Comparison of ENCODE assay signal across 12 cellular contexts in the genomic region with DNA sequence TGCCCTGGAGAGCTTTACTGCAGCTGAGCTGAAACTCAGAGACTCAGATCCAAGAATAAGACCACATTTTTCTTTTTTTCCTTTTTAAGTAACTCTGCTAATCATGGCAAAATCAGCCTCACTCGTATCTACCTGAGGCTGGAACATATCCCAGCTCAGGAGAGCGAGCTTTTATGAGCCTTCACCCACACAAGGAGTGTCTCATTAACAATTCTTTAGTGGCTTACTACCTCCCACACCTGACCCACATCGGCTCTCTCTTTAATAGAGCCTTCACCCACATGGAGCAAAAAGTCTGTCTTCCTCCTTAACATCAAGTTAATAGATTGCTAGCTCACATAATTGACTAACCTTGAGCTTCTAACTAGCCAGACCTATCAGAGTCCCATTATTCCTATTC. TPM values are rescaled to one million over a fixed set of nuclear protein-coding genes. Genes with fewer than 3 reads are reported as not detected.
DNase-seq lines count a peak whose midpoint lies in the region; ATAC-seq and TF ChIP-seq lines count a peak whose summit lies in the region.
"Had no signal": no experiment of that assay in that cellular context is flagged by ENCODE, and none has a peak within 500 bp of the region (broad histone marks: within the 10 kb centered on the region; RNA-seq: fewer than 3 reads in every experiment).

No MANE protein-coding gene starts in this region.

- TF ChIP-seq CTCF in left lung (IDR thresholded peaks at IDR 0.05) (no peak), tibial artery (IDR thresholded peaks at IDR 0.05) (no peak)

- H3K9ac ChIP-seq in adipocyte (ENCODE audit: low read length): peak overlapping the region; percentile 15

- intact Hi-C loops in left lung (cut with DNase I): no loop called here
- intact Hi-C loops in tibial artery (cut with DNase I; ENCODE audit: low total_unique reads): loop anchor here (10.0 kb wide), 1 partner anchor 129 kb away; no protein-coding TSS in a partner anchor

- no peaks in the 10 kb centered on the region for H3K9me3 Mint-ChIP-seq in T-helper 2 cell treated with Interferon-gamma antibody and Interleukin-4, amounts not matched to agents 5 μg/mL and 100 μg/mL, for 36 hours

- peaks cover 74% of the 10 kb centered on the region for H3K4me1 ChIP-seq in adipocyte (ENCODE audit: control insufficient read depth, insufficient read depth, low read length)
- H3K4me1 ChIP-seq in left lung: peaks cover 11 to 13% of the 10 kb centered on the region in 2 donors
- peaks cover 0 to 61% (median 39%) of the 10 kb centered on the region in 4 donors for H3K4me1 ChIP-seq in tibial artery
- H3K4me1 ChIP-seq: right lobe of liver had no signal

- H3K36me3 ChIP-seq in adipocyte (ENCODE audit: control insufficient read depth, insufficient read depth, low read length, severe bottlenecking) (peaks cover 71% of the 10 kb centered on the region), left lung (peaks cover 0 to 16% of the 10 kb centered on the region in 2 donors), tibial artery (peaks cover 11 to 20% (median 19%) of the 10 kb centered on the region in 3 donors)
- H3K36me3 ChIP-seq: right lobe of liver had no signal

- no peak for DNase-seq in T-helper 2 cell treated with Interferon-gamma antibody and Interleukin-4, amounts not matched to agents 5 μg/mL and 100 μg/mL, for 36 hours (ENCODE audit: low spot score)
- DNase-seq in T-helper 2 cell (no peak), adipocyte (ENCODE audit: low read depth) (no peak), left lung (no peak), tibial artery (no peak), NCI-H2227 (lab: John Stamatoyannopoulos, UW; ENCODE audit: unreplicated experiment) (no peak), OCI-M2 (lab: John Stamatoyannopoulos, UW; ENCODE audit: unreplicated experiment) (no peak)
- DNase-seq: ACHN; activated T-cell treated with anti-CD3 and anti-CD28 coated beads, Interleukin-2, amount 50 U/mL, for 1 hour; heart right ventricle; right lobe of liver had no signal

- H3K9me3 ChIP-seq in adipocyte (ENCODE audit: control insufficient read depth, low read length) (no peaks in the 10 kb centered on the region), left lung (no peaks in the 10 kb centered on the region), tibial artery (no peaks in the 10 kb centered on the region)
- H3K9me3 ChIP-seq: heart right ventricle, right lobe of liver had no signal

- peak overlapping the region; percentile 75 for H3K27ac Mint-ChIP-seq in T-helper 2 cell treated with Interferon-gamma antibody and Interleukin-4, amounts not matched to agents 5 μg/mL and 100 μg/mL, for 36 hours

- peaks cover 54% of the 10 kb centered on the region for H3K4me1 Mint-ChIP-seq in T-helper 2 cell treated with Interferon-gamma antibody and Interleukin-4, amounts not matched to agents 5 μg/mL and 100 μg/mL, for 36 hours (ENCODE audit: low read depth)

- H3K27me3 ChIP-seq in adipocyte (replicated peaks; ENCODE audit: control insufficient read depth, insufficient read depth, low read length) (no peaks in the 10 kb centered on the region), left lung (no peaks in the 10 kb centered on the region), tibial artery (no peaks in the 10 kb centered on the region)
- H3K27me3 ChIP-seq: heart right ventricle, right lobe of liver had no signal

- peaks cover 50% of the 10 kb centered on the region for H3K36me3 Mint-ChIP-seq in T-helper 2 cell treated with Interferon-gamma antibody and Interleukin-4, amounts not matched to agents 5 μg/mL and 100 μg/mL, for 36 hours (ENCODE audit: low read depth)

- no peak overlapping the region for H3K4me3 Mint-ChIP-seq in T-helper 2 cell treated with Interferon-gamma antibody and Interleukin-4, amounts not matched to agents 5 μg/mL and 100 μg/mL, for 36 hours

- H3K27ac ChIP-seq in left lung (peak overlapping the region in 1 of 2 donors; percentile 53), tibial artery (peak overlapping the region; percentile 63 to 70)
- H3K27ac ChIP-seq: right lobe of liver had no signal

- no peaks in the 10 kb centered on the region for H3K27me3 Mint-ChIP-seq in T-helper 2 cell treated with Interferon-gamma antibody and Interleukin-4, amounts not matched to agents 5 μg/mL and 100 μg/mL, for 36 hours (ENCODE audit: low read depth)

- H3K4me3 ChIP-seq in adipocyte (ENCODE audit: low read length): no peak overlapping the region
- H3K4me3 ChIP-seq in left lung: no peak overlapping the region
- H3K4me3 ChIP-seq in tibial artery: no peak overlapping the region
- H3K4me3 ChIP-seq: heart right ventricle, right lobe of liver had no signal

- ATAC-seq in left lung: peak; percentile 43
- ATAC-seq in GM21528 (IDR thresholded peaks at IDR 0.05; ENCODE audit: low FRiP score, unreplicated experiment): no peak
- ATAC-seq: right lobe of liver had no signal

RNA-seq across cellular contexts. Expression of gene CERS5, which starts 18.3 kb away (rescaled TPM):
- total RNA-seq in left lung: 10 to 100 TPM; 38.1 to 40.1 TPM
